In genomic region chr6:37261198-37261597, GRCh38 we compare ENCODE assay signal across 15 cellular contexts.
"Had no signal": no experiment of that assay in that cellular context is flagged by ENCODE, and none has a peak within 500 bp of the region (broad histone marks: within the 10 kb centered on the region; RNA-seq: fewer than 3 reads in every experiment).

No MANE protein-coding gene starts in this region.

- H3K9me3 Mint-ChIP-seq: activated B cell treated with CpG ODN at 0.5 μM for 24 hours; activated naive CD4-positive, alpha-beta T cell treated with anti-CD3 and anti-CD28 coated beads, Interleukin-2, amount 50 U/mL, for 24 hours; neural crest cell had no signal

- H3K4me3 Mint-ChIP-seq: activated B cell treated with CpG ODN at 0.5 μM for 24 hours; activated naive CD4-positive, alpha-beta T cell treated with anti-CD3 and anti-CD28 coated beads, Interleukin-2, amount 50 U/mL, for 24 hours had no signal

- H3K27me3 ChIP-seq: dorsolateral prefrontal cortex, SJSA1, thyroid gland had no signal

- H3K27ac Mint-ChIP-seq: activated B cell treated with CpG ODN at 0.5 μM for 24 hours had no signal

- H3K27ac ChIP-seq: dorsolateral prefrontal cortex, epithelial cell of prostate, SJSA1, thyroid gland had no signal

- H3K27me3 Mint-ChIP-seq: activated B cell treated with CpG ODN at 0.5 μM for 24 hours; activated naive CD4-positive, alpha-beta T cell treated with anti-CD3 and anti-CD28 coated beads, Interleukin-2, amount 50 U/mL, for 24 hours had no signal

- H3K36me3 ChIP-seq: thyroid gland had no signal

- H3K9me3 ChIP-seq: SJSA1, thyroid gland had no signal

- DNase-seq: activated B cell treated with CpG ODN at 0.5 μM for 24 hours; activated CD4-positive, alpha-beta T cell treated with anti-CD3 and anti-CD28 coated beads, Interleukin-2, amount 50 U/mL, for 1 hour; activated effector memory CD4-positive, alpha-beta T cell treated with anti-CD3 and anti-CD28 coated beads, Interleukin-2, amount 50 U/mL, for 16 hours; amygdala; dorsolateral prefrontal cortex; foreskin melanocyte; glutamatergic neuron; hippocampal formation; midbrain; retina had no signal

- H3K4me3 ChIP-seq: dorsolateral prefrontal cortex, SJSA1, thyroid gland had no signal
